30 cellular contexts compared by ENCODE assay signal in the genomic region with DNA sequence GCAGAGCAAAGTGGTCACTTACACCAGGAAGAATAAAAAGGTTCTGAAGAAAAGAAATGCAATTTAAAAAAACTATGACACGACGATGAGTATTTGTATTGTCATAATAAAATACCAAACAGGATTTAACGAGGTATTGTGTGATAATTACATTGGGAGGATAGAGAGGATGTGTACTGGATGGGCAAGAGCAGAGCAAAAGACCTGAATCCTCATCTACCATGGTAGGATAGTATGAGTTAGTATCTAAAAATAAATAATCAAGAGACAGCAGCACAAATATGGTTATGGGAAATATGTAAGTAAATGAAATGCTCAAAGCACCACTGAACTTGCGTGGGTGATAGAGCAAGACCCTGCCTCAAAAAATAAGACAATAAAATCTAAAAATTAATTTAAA.
"Had no signal": no experiment of that assay in that cellular context is flagged by ENCODE, and none has a peak within 500 bp of the region (broad histone marks: within the 10 kb centered on the region; RNA-seq: fewer than 3 reads in every experiment).

No MANE protein-coding gene starts in this region.

- H3K4me3 Mint-ChIP-seq: immature natural killer cell; naive thymus-derived CD8-positive, alpha-beta T cell; nephron; neural crest cell; stimulated activated naive B cell treated with anti-CD40 and anti-IgM and Interleukin-4, amounts not matched to agents 10 μg/mL and 1 μg/mL and 100 μg/mL, for 72 hours had no signal

- H3K27ac Mint-ChIP-seq: immature natural killer cell; naive thymus-derived CD8-positive, alpha-beta T cell; nephron; stimulated activated naive B cell treated with anti-CD40 and anti-IgM and Interleukin-4, amounts not matched to agents 10 μg/mL and 1 μg/mL and 100 μg/mL, for 72 hours had no signal

- H3K4me3 ChIP-seq: left lung, lower lobe of right lung, pancreas, prostate gland, skin epidermis, stomach, testis, thyroid gland, transverse colon, upper lobe of left lung had no signal

- H3K9me3 ChIP-seq: left lung, lower lobe of right lung, pancreas, prostate gland, stomach, testis, thyroid gland, transverse colon, upper lobe of left lung had no signal

- H3K4me1 Mint-ChIP-seq: immature natural killer cell; naive thymus-derived CD8-positive, alpha-beta T cell; nephron; neural crest cell; stimulated activated naive B cell treated with anti-CD40 and anti-IgM and Interleukin-4, amounts not matched to agents 10 μg/mL and 1 μg/mL and 100 μg/mL, for 72 hours had no signal

- H3K27me3 ChIP-seq: left lung, pancreas, stomach, testis, thyroid gland, transverse colon, upper lobe of left lung had no signal

- H3K4me1 ChIP-seq: left lung, lower lobe of right lung, testis, thyroid gland, upper lobe of left lung had no signal

- DNase-seq: hypothalamus; immature natural killer cell; kidney; left colon; left lung; lower lobe of right lung; mammary epithelial cell; mesenchymal stem cell; naive thymus-derived CD8-positive, alpha-beta T cell; nucleus accumbens; pancreas; posterior cingulate gyrus; retina; right cardiac atrium; stimulated activated CD4-positive, alpha-beta T cell treated with anti-CD3 and anti-CD28 coated beads, Interleukin-12 subunit alpha, Interleukin-12 subunit beta, amount 100 ng/mL, for 4 hours; stimulated activated CD4-positive, alpha-beta T cell treated with anti-CD3 and anti-CD28 coated beads, Interleukin-15, amount 100 ng/mL, for 24 hours; stimulated activated CD4-positive, alpha-beta T cell treated with anti-CD3 and anti-CD28 coated beads, Interleukin-2, amount 100 ng/mL, for 24 hours; stimulated activated CD4-positive, alpha-beta T cell treated with anti-CD3 and anti-CD28 coated beads, Interleukin-4, amount 100 ng/mL, for 1 hour; stimulated activated naive B cell treated with anti-CD40 and anti-IgM and Interleukin-4, amounts not matched to agents 10 μg/mL and 1 μg/mL and 100 μg/mL, for 72 hours; stimulated activated naive CD8-positive, alpha-beta T cell treated with anti-CD3 and anti-CD28 coated beads, Interleukin-15, Interleukin-2, amounts not matched to agents 100 U/mL and 50 U/mL, for 24 hours; stomach; testis; thyroid gland; transverse colon; upper lobe of left lung had no signal

- H3K36me3 Mint-ChIP-seq: immature natural killer cell; naive thymus-derived CD8-positive, alpha-beta T cell; stimulated activated naive B cell treated with anti-CD40 and anti-IgM and Interleukin-4, amounts not matched to agents 10 μg/mL and 1 μg/mL and 100 μg/mL, for 72 hours had no signal

- H3K36me3 ChIP-seq: prostate gland, thyroid gland had no signal

- H3K9me3 Mint-ChIP-seq: immature natural killer cell; naive thymus-derived CD8-positive, alpha-beta T cell; nephron; neural crest cell; stimulated activated naive B cell treated with anti-CD40 and anti-IgM and Interleukin-4, amounts not matched to agents 10 μg/mL and 1 μg/mL and 100 μg/mL, for 72 hours had no signal

- H3K27ac ChIP-seq: left lung, lower lobe of right lung, skin epidermis, stomach, testis, thyroid gland, transverse colon, upper lobe of left lung had no signal

- H3K27me3 Mint-ChIP-seq: stimulated activated naive B cell treated with anti-CD40 and anti-IgM and Interleukin-4, amounts not matched to agents 10 μg/mL and 1 μg/mL and 100 μg/mL, for 72 hours had no signal

- ATAC-seq: left colon; left lung; lower lobe of right lung; naive thymus-derived CD8-positive, alpha-beta T cell; right cardiac atrium; sciatic nerve; stimulated activated naive B cell treated with anti-CD40 and anti-IgM and Interleukin-4, amounts not matched to agents 10 μg/mL and 1 μg/mL and 100 μg/mL, for 72 hours; stimulated activated naive CD8-positive, alpha-beta T cell treated with anti-CD3 and anti-CD28 coated beads, Interleukin-15, Interleukin-2, amounts not matched to agents 100 U/mL and 50 U/mL, for 24 hours had no signal
